In the genomic region with DNA sequence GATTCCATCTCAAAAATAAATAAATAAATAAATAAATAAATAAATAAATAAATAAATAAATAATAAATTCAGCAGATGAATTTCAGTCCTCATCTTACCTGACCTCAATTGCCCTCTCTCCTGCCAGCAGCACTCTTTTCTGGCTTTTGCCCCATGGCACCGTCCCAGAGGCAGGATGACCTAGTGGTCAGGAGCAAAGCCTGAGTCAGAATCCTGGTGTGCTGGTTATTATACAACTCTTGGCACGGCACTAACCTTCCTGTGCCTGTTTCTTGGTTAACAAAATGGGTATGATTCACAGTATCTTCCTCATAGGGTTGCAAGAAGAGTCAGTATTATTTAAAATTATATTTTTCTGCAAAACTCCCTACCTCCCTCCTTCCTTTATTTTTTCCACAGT, we compare ENCODE assay signal across 18 cellular contexts. TPM values are rescaled to one million over a fixed set of nuclear protein-coding genes. Genes with fewer than 3 reads are reported as not detected.
DNase-seq lines count a peak whose midpoint lies in the region; ATAC-seq and TF ChIP-seq lines count a peak whose summit lies in the region.
"Had no signal": no experiment of that assay in that cellular context is flagged by ENCODE, and none has a peak within 500 bp of the region (broad histone marks: within the 10 kb centered on the region; RNA-seq: fewer than 3 reads in every experiment).

No MANE protein-coding gene starts in this region.

- peaks cover 20% of the 10 kb centered on the region for H3K27me3 Mint-ChIP-seq in HFFc6 (ENCODE audit: insufficient read depth)

- TF ChIP-seq POLR2A in adrenal gland (IDR thresholded peaks at IDR 0.05): no peak

- H3K27me3 ChIP-seq in adrenal gland: no peaks in the 10 kb centered on the region
- no peaks in the 10 kb centered on the region for H3K27me3 ChIP-seq in effector memory CD4-positive, alpha-beta T cell (replicated peaks; ENCODE audit: control insufficient read depth, insufficient read depth, low read length, poor library complexity, severe bottlenecking)
- H3K27me3 ChIP-seq: cardiac muscle cell, heart right ventricle had no signal

- no peak overlapping the region for H3K27ac Mint-ChIP-seq in HFFc6
- H3K27ac Mint-ChIP-seq: effector memory CD8-positive, alpha-beta T cell had no signal

- no peak for ATAC-seq in HG03520 (IDR thresholded peaks at IDR 0.05; ENCODE audit: unreplicated experiment)
- ATAC-seq: effector memory CD8-positive, alpha-beta T cell; heart right ventricle had no signal

- TF ChIP-seq CTCF in HFFc6 (IDR thresholded peaks at IDR 0.05) (no peak), adrenal gland (IDR thresholded peaks at IDR 0.05) (no peak), foreskin fibroblast (IDR thresholded peaks at IDR 0.05; ENCODE audit: low read depth, low read length) (no peak)

- H3K4me1 ChIP-seq in adrenal gland (replicated peaks in 1 of 2): no peaks in the 10 kb centered on the region
- no peaks in the 10 kb centered on the region for H3K4me1 ChIP-seq in effector memory CD4-positive, alpha-beta T cell (ENCODE audit: control insufficient read depth, insufficient read depth, low read length, poor library complexity, severe bottlenecking)
- H3K4me1 ChIP-seq: heart right ventricle had no signal

- H3K4me1 Mint-ChIP-seq in HFFc6 (ENCODE audit: low read depth): peaks cover 10% of the 10 kb centered on the region; the same call in 1 of the 2 replicates
- H3K4me1 Mint-ChIP-seq: activated naive CD4-positive, alpha-beta T cell treated with anti-CD3 and anti-CD28 coated beads, Interleukin-2, amount 10 ng/mL, durations not matched to agents 7 days and 5 days had no signal

- no peaks in the 10 kb centered on the region for H3K9me3 ChIP-seq in adrenal gland (replicated peaks in 1 of 3)
- no peaks in the 10 kb centered on the region for H3K9me3 ChIP-seq in effector memory CD4-positive, alpha-beta T cell (ENCODE audit: control insufficient read depth, low read length)
- H3K9me3 ChIP-seq: heart right ventricle had no signal

- H3K9me3 Mint-ChIP-seq in HFFc6: no peaks in the 10 kb centered on the region
- H3K9me3 Mint-ChIP-seq: activated naive CD4-positive, alpha-beta T cell treated with anti-CD3 and anti-CD28 coated beads, Interleukin-2, amount 10 ng/mL, durations not matched to agents 7 days and 5 days; effector memory CD8-positive, alpha-beta T cell had no signal

- no peak overlapping the region for H3K4me3 ChIP-seq in adrenal gland
- no peak overlapping the region for H3K4me3 ChIP-seq in foreskin fibroblast (ENCODE audit: low read depth in 1 of 2, low read length in 2 of 2)
- H3K4me3 ChIP-seq in effector memory CD4-positive, alpha-beta T cell (ENCODE audit: insufficient read depth, low read depth, low read length, poor library complexity, severe bottlenecking): no peak overlapping the region
- H3K4me3 ChIP-seq: cardiac muscle cell, heart right ventricle had no signal

- in situ Hi-C loops in ACHN (cut with HindIII; ENCODE audit: low pct_ligation_motif_present, low pct_unique_long_range_greater_than_20kb, low sequenced_read_pairs): no loop called here

- no peaks in the 10 kb centered on the region for H3K36me3 ChIP-seq in adrenal gland (replicated peaks in 1 of 2)
- no peaks in the 10 kb centered on the region for H3K36me3 ChIP-seq in effector memory CD4-positive, alpha-beta T cell (ENCODE audit: control insufficient read depth, insufficient read depth, low read length)
- H3K36me3 ChIP-seq: cardiac muscle cell, heart right ventricle had no signal

- no peaks in the 10 kb centered on the region for H3K36me3 Mint-ChIP-seq in HFFc6 (ENCODE audit: low read depth)
- H3K36me3 Mint-ChIP-seq: activated naive CD4-positive, alpha-beta T cell treated with anti-CD3 and anti-CD28 coated beads, Interleukin-2, amount 10 ng/mL, durations not matched to agents 7 days and 5 days had no signal

- no peak overlapping the region for H3K4me3 Mint-ChIP-seq in HFFc6
- H3K4me3 Mint-ChIP-seq: activated naive CD4-positive, alpha-beta T cell treated with anti-CD3 and anti-CD28 coated beads, Interleukin-2, amount 10 ng/mL, durations not matched to agents 7 days and 5 days; effector memory CD8-positive, alpha-beta T cell had no signal

- 46 to 53% (median 50%) methylated on average over 2 of the region's 2 CpGs for WGBS in adrenal gland, 4 donors

- intact Hi-C loops in adrenal gland (cut with DNase I): no loop called here

- no peak overlapping the region for H3K27ac ChIP-seq in adrenal gland
- H3K27ac ChIP-seq in effector memory CD4-positive, alpha-beta T cell (ENCODE audit: insufficient read depth, low read length, poor library complexity, severe bottlenecking): no peak overlapping the region
- H3K27ac ChIP-seq: cardiac muscle cell, heart right ventricle had no signal

- DNase-seq in ACHN (peak; percentile 34), HFFc6 (peak; percentile 44), adrenal gland (peak; percentile 76 to 95 (median 93)), foreskin fibroblast (peak; percentile 35 to 61), NCI-H82 (lab: John Stamatoyannopoulos, UW) (no peak), ecto neural progenitor cell (ENCODE audit: low spot score) (no peak)
- DNase-seq in effector memory CD4-positive, alpha-beta T cell: no peak
- DNase-seq: activated CD4-positive, alpha-beta T cell treated with anti-CD3 and anti-CD28 coated beads for 1 hour; activated CD8-positive, alpha-beta memory T cell treated with anti-CD3 and anti-CD28 coated beads, Interleukin-2, amount 50 U/mL, for 48 hours; activated naive CD4-positive, alpha-beta T cell treated with anti-CD3 and anti-CD28 coated beads, Interleukin-2, amount 10 ng/mL, durations not matched to agents 7 days and 5 days; effector memory CD8-positive, alpha-beta T cell; heart right ventricle; kidney glomerular epithelial cell; NCI-H1048; Right ventricle myocardium superior; T-helper 2 cell had no signal

RNA-seq across cellular contexts. Expression of a gene that starts 43.0 kb away (rescaled TPM):
- total RNA-seq in HFFc6 (2021; fragmentation: NEBNext Ultra II Directional; extraction: Animal tissue kit (Norgen Biotek cat#: 25700)): not detected
- 100 to 1,000 TPM in 1 of 8 donors, 10 to 100 TPM in 3, 1 to 10 TPM in 4; 2.9 to 121 (median 8.5) TPM for total RNA-seq in adrenal gland
- polyA plus RNA-seq in adrenal gland: 100 to 1,000 TPM in 1 of 3 donors, 10 to 100 TPM in 1, 1 to 10 TPM in 1; 9.4 to 195 (median 10.7) TPM
- total RNA-seq: Right ventricle myocardium superior had no signal

Comparison
In these comparisons a context has a peak if more than half of its experiments do, and no peak if none do; other contexts are left out.
1. DNase-seq: peak in ACHN (single experiment), HFFc6 (single experiment), adrenal gland (7 of 7) and foreskin fibroblast (2 of 2); none in NCI-H82 (single experiment), ecto neural progenitor cell (single experiment) and effector memory CD4-positive, alpha-beta T cell (0 of 3).